ENCODE assay signal across 22 cellular contexts in the genomic region with DNA sequence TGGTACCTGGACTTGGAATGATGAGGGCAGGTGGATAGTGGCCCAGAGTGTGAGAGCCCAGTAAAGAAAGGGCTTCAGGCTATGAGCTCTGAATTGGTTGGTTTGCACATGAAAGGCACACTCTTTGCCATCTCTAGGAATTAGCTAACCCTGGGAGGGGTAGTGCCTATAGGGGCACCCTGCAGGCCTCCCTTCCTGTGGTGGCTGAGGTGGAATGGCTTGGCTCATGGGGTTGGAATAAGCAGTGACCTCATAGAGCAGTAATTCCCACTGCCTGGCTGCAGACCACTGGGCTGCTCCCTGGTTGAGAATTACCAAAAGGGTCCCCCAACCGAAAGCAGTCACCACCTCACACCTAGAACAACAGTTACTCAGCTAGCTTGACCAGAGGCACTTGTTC. TPM values are rescaled to one million over a fixed set of nuclear protein-coding genes. Genes with fewer than 3 reads are reported as not detected.
DNase-seq lines count a peak whose midpoint lies in the region; ATAC-seq and TF ChIP-seq lines count a peak whose summit lies in the region.
"Had no signal": no experiment of that assay in that cellular context is flagged by ENCODE, and none has a peak within 500 bp of the region (broad histone marks: within the 10 kb centered on the region; RNA-seq: fewer than 3 reads in every experiment).

No MANE protein-coding gene starts in this region.

- H2AFZ ChIP-seq in trophoblast cell (ENCODE audit: insufficient read depth, low read length, poor library complexity): no peak overlapping the region

- no peak overlapping the region for H3K27ac Mint-ChIP-seq in endodermal cell
- H3K27ac Mint-ChIP-seq: HFFc6 had no signal

- no peak overlapping the region for H4K91ac ChIP-seq in trophoblast cell (ENCODE audit: low read depth, low read length)

- H3K36me3 ChIP-seq in BLaER1 (no peaks in the 10 kb centered on the region), HEK293 (ENCODE audit: control insufficient read depth in 2 of 2, insufficient read depth in 1 of 2, low read length in 2 of 2) (no peaks in the 10 kb centered on the region), endodermal cell (ENCODE audit: control insufficient read depth, insufficient read depth, low read length) (no peaks in the 10 kb centered on the region), trophoblast cell (ENCODE audit: control insufficient read depth in 1 of 2, insufficient read depth in 2 of 2, low read length in 2 of 2) (no peaks in the 10 kb centered on the region), suprapubic skin (no peaks in the 10 kb centered on the region)
- H3K36me3 ChIP-seq: HAP-1 had no signal

- H3K4ac ChIP-seq in trophoblast cell (ENCODE audit: low read depth, low read length): no peak overlapping the region

- H3K23ac ChIP-seq in trophoblast cell (ENCODE audit: low read length): no peak overlapping the region

- H2BK120ac ChIP-seq in trophoblast cell (ENCODE audit: insufficient read depth, low read length, poor library complexity): no peak overlapping the region

- WGBS in endodermal cell (ENCODE audit: insufficient coverage in 1 of 2, insufficient read length in 1 of 2), 2 experiments: 71 to 100% methylated on average over 1 of the region's 1 CpG
- WGBS in trophoblast cell (ENCODE audit: extremely low coverage, insufficient coverage, insufficient read length): no CpG with 5 or more reads among the region's 1 CpG
- 100% methylated on average over 1 of the region's 1 CpG for WGBS in suprapubic skin

- no peak overlapping the region for H2BK5ac ChIP-seq in trophoblast cell (ENCODE audit: low read depth, low read length, poor library complexity)

- no peak for TF ChIP-seq EP300 in suprapubic skin (IDR thresholded peaks at IDR 0.05)

- TF ChIP-seq CTCF in HEK293 (tag by site-specific recombination; IDR thresholded peaks at IDR 0.05) (no peak), endodermal cell (conservative IDR thresholded peaks at IDR 0.05) (no peak), suprapubic skin (IDR thresholded peaks at IDR 0.05) (no peak)

- POLR2A ChIA-PET in HEK293 (lab: Yijun Ruan, JAX): no interaction called here

- no peaks in the 10 kb centered on the region for H4K20me1 ChIP-seq in BLaER1

- H3K27me3 Mint-ChIP-seq in endodermal cell (ENCODE audit: insufficient read depth): peaks cover 4% of the 10 kb centered on the region

- 0 out of 2 replicates have a peak overlapping the region, but pooled peaks have one; percentile 8 for H3K4me3 ChIP-seq in BLaER1
- no peak overlapping the region for H3K4me3 ChIP-seq in HEK293 (ENCODE audit: low read depth, low read length)
- H3K4me3 ChIP-seq in endodermal cell (ENCODE audit: low read length): no peak overlapping the region
- H3K4me3 ChIP-seq in trophoblast cell (ENCODE audit: low read depth, low read length): no peak overlapping the region
- H3K4me3 ChIP-seq in suprapubic skin: no peak overlapping the region
- H3K4me3 ChIP-seq: A549, HAP-1 had no signal

- no peak overlapping the region for H2BK12ac ChIP-seq in trophoblast cell (ENCODE audit: low read length)

- H3K14ac ChIP-seq in trophoblast cell (ENCODE audit: low read length): no peak overlapping the region

- no peak overlapping the region for H4K8ac ChIP-seq in trophoblast cell (ENCODE audit: low read depth, low read length)

- H3K4me1 Mint-ChIP-seq in endodermal cell: no peaks in the 10 kb centered on the region
- H3K4me1 Mint-ChIP-seq: CD4-positive, alpha-beta memory T cell had no signal

- no peak overlapping the region for H3K27ac ChIP-seq in BLaER1
- H3K27ac ChIP-seq in HEK293 (ENCODE audit: extremely low read depth, low read depth, low read length): no peak overlapping the region
- H3K27ac ChIP-seq in endodermal cell (ENCODE audit: low read depth, low read length): no peak overlapping the region
- no peak overlapping the region for H3K27ac ChIP-seq in trophoblast cell (ENCODE audit: low read depth, low read length)
- no peak overlapping the region for H3K27ac ChIP-seq in suprapubic skin
- H3K27ac ChIP-seq: 22Rv1, A549 had no signal

- H3K4me2 ChIP-seq in BLaER1 (no peak overlapping the region), trophoblast cell (ENCODE audit: low read length) (no peak overlapping the region)
- H3K4me2 ChIP-seq: A549 had no signal

- DNase-seq in endodermal cell (peak; percentile 75), trophoblast cell (no peak), amniotic stem cell (lab: John Stamatoyannopoulos, UW) (no peak), suprapubic skin (ENCODE audit: low spot score in 2 of 2) (no peak)
- DNase-seq: AML-193; CD4-positive, alpha-beta memory T cell; DMS153; DMS79; GF-D8; GOT3; HFFc6; KG1 had no signal

- H3K9ac ChIP-seq in BLaER1 (no peak overlapping the region), endodermal cell (ENCODE audit: extremely low read depth, low read length, poor library complexity, severe bottlenecking) (no peak overlapping the region), trophoblast cell (ENCODE audit: low read length) (peak overlapping the region; percentile 43)

- H3K4me3 Mint-ChIP-seq in endodermal cell: no peak overlapping the region
- H3K4me3 Mint-ChIP-seq: CD14-positive monocyte; CD4-positive, alpha-beta memory T cell; HFFc6 had no signal

- no peak overlapping the region for H4K12ac ChIP-seq in trophoblast cell (ENCODE audit: low read depth, low read length)

- no peaks in the 10 kb centered on the region for H3K27me3 ChIP-seq in BLaER1
- H3K27me3 ChIP-seq in endodermal cell (ENCODE audit: control insufficient read depth, insufficient read depth, low read length, poor library complexity, severe bottlenecking): peaks cover 6% of the 10 kb centered on the region
- H3K27me3 ChIP-seq in trophoblast cell (ENCODE audit: insufficient read depth, low read length): peaks cover 2% of the 10 kb centered on the region
- no peaks in the 10 kb centered on the region for H3K27me3 ChIP-seq in suprapubic skin

- H2AK5ac ChIP-seq in trophoblast cell (ENCODE audit: low read length): no peak overlapping the region

- H3K9me3 Mint-ChIP-seq in endodermal cell: peaks cover 13% of the 10 kb centered on the region

- H3K18ac ChIP-seq in trophoblast cell (ENCODE audit: low read length): no peak overlapping the region

- H3K4me1 ChIP-seq in BLaER1 (peaks cover 11% of the 10 kb centered on the region), HEK293 (ENCODE audit: control insufficient read depth, insufficient read depth, low read length) (no peaks in the 10 kb centered on the region), endodermal cell (ENCODE audit: control insufficient read depth, insufficient read depth, low read length) (no peaks in the 10 kb centered on the region), trophoblast cell (ENCODE audit: control insufficient read depth in 1 of 2, insufficient read depth in 2 of 2, low read length in 2 of 2) (no peaks in the 10 kb centered on the region), suprapubic skin (no peaks in the 10 kb centered on the region)
- H3K4me1 ChIP-seq: A549, HAP-1 had no signal

- H3K79me1 ChIP-seq in trophoblast cell (ENCODE audit: low read length): no peaks in the 10 kb centered on the region

- ATAC-seq in HG03457 (IDR thresholded peaks at IDR 0.05; ENCODE audit: unreplicated experiment): no peak
- ATAC-seq: A549, HepG2 had no signal

- CTCF ChIA-PET in HEK293 (lab: Yijun Ruan, JAX): interaction anchor here (0.8 kb wide), 1 partner anchor 16 kb away, joined by 3 read pairs; no protein-coding TSS in a partner anchor

- no peaks in the 10 kb centered on the region for H3K79me2 ChIP-seq in trophoblast cell (ENCODE audit: control insufficient read depth, insufficient read depth, low read length, poor library complexity)

- no peak for TF ChIP-seq POLR2A in suprapubic skin (IDR thresholded peaks at IDR 0.05)

- H3K9me3 ChIP-seq in BLaER1: peaks cover 25% of the 10 kb centered on the region
- H3K9me3 ChIP-seq in HEK293 (ENCODE audit: control insufficient read depth, insufficient read depth, low read depth, low read length): no peaks in the 10 kb centered on the region
- H3K9me3 ChIP-seq in endodermal cell (ENCODE audit: control insufficient read depth, low read length): peaks cover 12% of the 10 kb centered on the region
- peaks cover 25% of the 10 kb centered on the region for H3K9me3 ChIP-seq in trophoblast cell (ENCODE audit: insufficient read depth, low read depth, low read length)
- H3K9me3 ChIP-seq in suprapubic skin: peaks cover 6% of the 10 kb centered on the region
- H3K9me3 ChIP-seq: HAP-1 had no signal

- H3K36me3 Mint-ChIP-seq in endodermal cell (ENCODE audit: low read depth): no peaks in the 10 kb centered on the region

TF ChIP-seq in HEK293, 187 proteins besides CTCF, POLR2A, EP300 and RAD21:
- TF ChIP-seq ZNF510 (tag by site-specific recombination; IDR thresholded peaks at IDR 0.05; ENCODE audit: insufficient replicate concordance) (no peak), ZIC2 (tag by site-specific recombination; IDR thresholded peaks at IDR 0.05) (0 out of 2 replicates have a peak, but pooled peaks have one; percentile 7)
- TF ChIP-seq, protein P1, sequence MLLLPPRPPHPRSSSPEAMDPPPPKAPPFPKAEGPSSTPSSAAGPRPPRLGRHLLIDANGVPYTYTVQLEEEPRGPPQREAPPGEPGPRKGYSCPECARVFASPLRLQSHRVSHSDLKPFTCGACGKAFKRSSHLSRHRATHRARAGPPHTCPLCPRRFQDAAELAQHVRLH (tag by site-specific recombination; IDR thresholded peaks at IDR 0.05): no peak

RNA-seq across cellular contexts. Expression of a gene that starts 42.7 kb away (rescaled TPM):
- total RNA-seq in endodermal cell: not detected
- not detected for polyA plus RNA-seq in endodermal cell (2013, experiment 1 of 2)
- polyA plus RNA-seq in endodermal cell (2013, experiment 2 of 2): not detected
- 0.01 TPM in 1 of 2 replicates, not detected in the other for polyA plus RNA-seq in trophoblast cell (2013)
- total RNA-seq in suprapubic skin: under 1 TPM in 2 of 4 donors, not detected in 2; 0.21 to 0.42 TPM
- total RNA-seq: CD4-positive, alpha-beta memory T cell; Daoy; HepG2; HFFc6 had no signal
- polyA plus RNA-seq: A549; BJ; CD14-positive monocyte; CD4-positive, alpha-beta memory T cell; HepG2 had no signal

RNA-seq across cellular contexts. Expression of a gene that starts 56.3 kb away (rescaled TPM):
- total RNA-seq in endodermal cell: 10 to 100 TPM; 20.0 to 24.5 TPM
- 23.8 TPM for polyA plus RNA-seq in endodermal cell (2013, experiment 1 of 2)
- polyA plus RNA-seq in endodermal cell (2013, experiment 2 of 2): 20.7 TPM
- 13.9 and 14.2 TPM in 2 replicates for polyA plus RNA-seq in trophoblast cell (2013)
- 10 to 100 TPM; 21.4 to 43.5 (median 26.9) TPM for total RNA-seq in suprapubic skin
